Comparison of ENCODE assay signal across 14 cellular contexts in the genomic region with DNA sequence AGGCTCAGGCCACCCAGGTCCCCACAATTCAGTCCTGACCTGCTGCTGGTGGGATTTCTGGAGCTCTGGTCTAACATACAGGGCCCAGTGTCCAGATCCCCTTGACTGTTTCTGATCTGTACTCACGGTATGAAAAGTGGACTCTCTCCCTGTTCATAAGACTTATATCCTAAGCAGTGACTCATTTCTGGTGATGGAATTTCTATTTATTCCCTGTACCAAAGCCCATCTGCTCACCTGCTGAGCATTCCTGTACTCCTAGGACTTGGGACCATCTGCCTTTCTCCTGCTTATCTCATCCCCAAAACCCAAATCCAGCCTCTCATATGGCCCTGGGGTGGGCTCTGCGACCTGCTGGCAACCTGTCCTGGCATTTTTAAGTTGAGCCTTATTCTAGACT.
"Had no signal": no experiment of that assay in that cellular context is flagged by ENCODE, and none has a peak within 500 bp of the region (broad histone marks: within the 10 kb centered on the region; RNA-seq: fewer than 3 reads in every experiment).

No MANE protein-coding gene starts in this region.

- DNase-seq: effector memory CD8-positive, alpha-beta T cell; esophagus squamous epithelium; kidney; mammary epithelial cell; naive thymus-derived CD8-positive, alpha-beta T cell; psoas muscle; retina; right lobe of liver; spleen; stimulated activated CD4-positive, alpha-beta T cell treated with anti-CD3 and anti-CD28 coated beads, Interleukin-2, amount 100 ng/mL, for 24 hours; stimulated activated CD4-positive, alpha-beta T cell treated with anti-CD3 and anti-CD28 coated beads, Interleukin-4, amount 100 ng/mL, for 4 hours; stimulated activated naive B cell treated with anti-CD40 and anti-IgM and Interleukin-4, amounts not matched to agents 10 μg/mL and 1 μg/mL and 100 μg/mL, for 72 hours; stimulated activated naive CD8-positive, alpha-beta T cell treated with anti-CD3 and anti-CD28 coated beads, Interleukin-15, amount 100 ng/mL, for 72 hours; transverse colon had no signal

- ATAC-seq: effector memory CD8-positive, alpha-beta T cell; naive thymus-derived CD8-positive, alpha-beta T cell; stimulated activated naive B cell treated with anti-CD40 and anti-IgM and Interleukin-4, amounts not matched to agents 10 μg/mL and 1 μg/mL and 100 μg/mL, for 72 hours; stimulated activated naive CD8-positive, alpha-beta T cell treated with anti-CD3 and anti-CD28 coated beads, Interleukin-15, amount 100 ng/mL, for 72 hours had no signal
